In the genomic region with DNA sequence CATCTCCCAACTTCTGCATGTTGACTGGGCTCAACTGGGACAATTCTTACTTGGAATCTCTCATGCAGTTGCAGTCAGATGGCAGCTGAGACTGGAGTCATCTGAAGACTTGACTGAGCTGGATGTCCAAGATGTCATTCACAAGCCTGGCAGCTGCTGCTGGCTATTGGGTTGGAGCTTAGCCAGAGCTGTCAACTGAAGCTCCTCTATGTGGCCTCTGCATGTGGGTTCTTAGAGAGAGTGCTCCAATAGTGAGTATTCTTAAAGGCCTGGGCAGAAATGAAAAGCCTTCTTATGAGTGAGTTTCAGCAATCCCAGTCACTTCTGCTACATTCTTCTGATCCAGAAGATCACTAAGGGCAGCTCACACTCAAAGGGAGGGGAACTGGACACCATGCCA, we compare ENCODE assay signal across 20 cellular contexts.
DNase-seq lines count a peak whose midpoint lies in the region; ATAC-seq lines count a peak whose summit lies in the region.
"Had no signal": no experiment of that assay in that cellular context is flagged by ENCODE, and none has a peak within 500 bp of the region (broad histone marks: within the 10 kb centered on the region; RNA-seq: fewer than 3 reads in every experiment).

No MANE protein-coding gene starts in this region.

- H3K9me3 Mint-ChIP-seq in activated naive CD8-positive, alpha-beta T cell treated with anti-CD3 and anti-CD28 coated beads for 36 hours: peaks cover 6% of the 10 kb centered on the region

- no peak overlapping the region for H3K4me3 Mint-ChIP-seq in activated naive CD8-positive, alpha-beta T cell treated with anti-CD3 and anti-CD28 coated beads for 36 hours
- H3K4me3 Mint-ChIP-seq: T-cell had no signal

- no peaks in the 10 kb centered on the region for H3K36me3 Mint-ChIP-seq in activated naive CD8-positive, alpha-beta T cell treated with anti-CD3 and anti-CD28 coated beads for 36 hours
- H3K36me3 Mint-ChIP-seq: CD4-positive, CD25-positive, alpha-beta regulatory T cell; T-cell had no signal

- intact Hi-C loops in Right ventricle myocardium superior (cut with DNase I) (no loop called here), left cardiac atrium (cut with DNase I) (no loop called here)

- DNase-seq in Right ventricle myocardium superior: no peak
- DNase-seq in left cardiac atrium: no peak
- peak; percentile 59 for DNase-seq in RPMI7951 (ENCODE audit: low read depth)
- DNase-seq in kidney tubule cell (ENCODE audit: low spot score): peak; percentile 3
- DNase-seq in activated naive CD8-positive, alpha-beta T cell treated with anti-CD3 and anti-CD28 coated beads for 36 hours: no peak
- DNase-seq in NCI-H1417 treated with DMSO at 0.1 percent for 48 hours (lab: John Stamatoyannopoulos, UW): no peak
- DNase-seq in activated CD8-positive, alpha-beta memory T cell treated with anti-CD3 and anti-CD28 coated beads, Interleukin-2, amount 50 U/mL, for 4 hours: no peak
- DNase-seq: CD4-positive, CD25-positive, alpha-beta regulatory T cell; COR-L47; DMS153; GDM1; Karpas-422; MG63; NCI-H1417; NCI-H1930; NCI-H226; NCI-H510A treated with DMSO at 0.1 percent for 48 hours; PC-3; RPMI8226; T-cell had no signal

- ATAC-seq in Right ventricle myocardium superior (ENCODE audit: poor library complexity): peak; percentile 39
- no peak for ATAC-seq in left cardiac atrium
- ATAC-seq: PC-3, T-cell had no signal

- H3K27ac Mint-ChIP-seq in activated naive CD8-positive, alpha-beta T cell treated with anti-CD3 and anti-CD28 coated beads for 36 hours: no peak overlapping the region
- H3K27ac Mint-ChIP-seq: CD4-positive, CD25-positive, alpha-beta regulatory T cell; T-cell had no signal

- H3K4me1 Mint-ChIP-seq in activated naive CD8-positive, alpha-beta T cell treated with anti-CD3 and anti-CD28 coated beads for 36 hours: no peaks in the 10 kb centered on the region
- H3K4me1 Mint-ChIP-seq: CD4-positive, CD25-positive, alpha-beta regulatory T cell; T-cell had no signal

- peaks cover 4% of the 10 kb centered on the region for H3K27me3 Mint-ChIP-seq in activated naive CD8-positive, alpha-beta T cell treated with anti-CD3 and anti-CD28 coated beads for 36 hours

Comparison
In these comparisons a context has a peak if more than half of its experiments do, and no peak if none do; other contexts are left out.
1. DNase-seq: peak in RPMI7951 (single experiment) and kidney tubule cell (single experiment); none in Right ventricle myocardium superior (single experiment), left cardiac atrium (single experiment), activated naive CD8-positive, alpha-beta T cell treated with anti-CD3 and anti-CD28 coated beads for 36 hours (single experiment), NCI-H1417 treated with DMSO at 0.1 percent for 48 hours (single experiment) and activated CD8-positive, alpha-beta memory T cell treated with anti-CD3 and anti-CD28 coated beads, Interleukin-2, amount 50 U/mL, for 4 hours (single experiment).